Comparison of ENCODE assay signal across 8 cellular contexts in the genomic region with DNA sequence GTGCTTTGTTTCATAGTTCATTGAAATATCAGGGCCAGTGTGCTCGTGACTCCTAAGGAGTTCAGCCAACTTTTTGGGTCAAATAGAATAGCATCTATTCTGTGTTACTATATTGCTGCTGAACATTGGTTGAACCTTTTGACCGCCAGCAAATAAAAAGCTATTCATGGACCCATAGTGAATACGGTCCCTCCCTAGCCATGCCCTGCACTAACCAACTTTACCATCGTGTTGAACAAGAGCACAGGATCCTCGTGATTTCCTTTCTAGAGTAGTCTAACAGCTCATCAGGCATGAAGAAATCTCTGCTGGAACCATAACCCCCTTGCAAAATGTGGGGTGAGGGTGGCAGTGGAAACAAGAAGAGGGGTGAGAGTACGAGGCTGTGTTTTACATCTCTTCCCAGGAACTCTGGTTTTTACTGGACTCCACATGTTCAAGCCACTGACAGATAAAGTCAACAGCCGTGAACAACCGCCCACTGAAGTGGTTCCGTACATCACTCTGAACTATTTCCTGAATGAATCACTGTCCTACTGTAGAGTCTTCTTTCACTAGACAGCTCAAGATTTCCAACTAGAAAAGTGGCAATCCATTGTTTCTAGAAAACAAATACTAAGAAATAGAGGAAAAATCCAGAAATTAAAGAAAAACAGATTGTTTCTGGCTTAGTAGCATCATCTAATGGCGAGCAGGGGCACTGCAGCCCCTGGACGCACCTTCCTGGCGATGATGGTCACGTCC.
A peak's percentile ranks its signal among the peaks of the same experiment; 100 is the strongest.
DNase-seq lines count a peak whose midpoint lies in the region; ATAC-seq and TF ChIP-seq lines count a peak whose summit lies in the region.

No MANE protein-coding gene starts in this region.

- peak; percentile 95 for TF ChIP-seq CTCF in GM12872 (IDR thresholded peaks at IDR 0.05; ENCODE audit: insufficient read depth, low read depth, low read length)
- peak; percentile 69 to 92 (median 72) for TF ChIP-seq CTCF in esophagus muscularis mucosa (IDR thresholded peaks at IDR 0.05)

- peaks cover 11% of the 10 kb centered on the region for H3K4me1 Mint-ChIP-seq in T-helper 2 cell treated with Interferon-gamma antibody and Interleukin-4, amounts not matched to agents 5 μg/mL and 100 μg/mL, for 36 hours (ENCODE audit: low read depth)

- peaks cover 4% of the 10 kb centered on the region for H3K36me3 Mint-ChIP-seq in T-helper 2 cell treated with Interferon-gamma antibody and Interleukin-4, amounts not matched to agents 5 μg/mL and 100 μg/mL, for 36 hours (ENCODE audit: low read depth)

- peaks cover 0 to 4% (median 1%) of the 10 kb centered on the region in 4 donors for H3K4me1 ChIP-seq in esophagus muscularis mucosa

- DNase-seq in 8988T = peak; percentile 39
- DNase-seq in T-helper 2 cell treated with Interferon-gamma antibody and Interleukin-4, amounts not matched to agents 5 μg/mL and 100 μg/mL, for 36 hours (ENCODE audit: low spot score) = peak; percentile 80
- no peak for DNase-seq in esophagus muscularis mucosa (ENCODE audit: extremely low spot score)
- peak; percentile 73 for DNase-seq in posterior vena cava (ENCODE audit: low spot score)
- DNase-seq in DMS153 (lab: John Stamatoyannopoulos, UW) = no peak
- no peak for DNase-seq in NCI-H1436 (lab: John Stamatoyannopoulos, UW)

- H3K9me3 Mint-ChIP-seq in T-helper 2 cell treated with Interferon-gamma antibody and Interleukin-4, amounts not matched to agents 5 μg/mL and 100 μg/mL, for 36 hours = peaks cover 22% of the 10 kb centered on the region

- TF ChIP-seq EP300 in esophagus muscularis mucosa (IDR thresholded peaks at IDR 0.05) = no peak

- 48% methylated on average over 13 of the region's 13 CpGs for WGBS in esophagus muscularis mucosa

- H3K27ac Mint-ChIP-seq in T-helper 2 cell treated with Interferon-gamma antibody and Interleukin-4, amounts not matched to agents 5 μg/mL and 100 μg/mL, for 36 hours = no peak overlapping the region

- no peaks in the 10 kb centered on the region for H3K36me3 ChIP-seq in esophagus muscularis mucosa

- no peak for TF ChIP-seq POLR2A in esophagus muscularis mucosa (IDR thresholded peaks at IDR 0.05; ENCODE audit: low read depth)

- no peaks in the 10 kb centered on the region for H3K9me3 ChIP-seq in esophagus muscularis mucosa

- intact Hi-C loops in esophagus muscularis mucosa (cut with DNase I) (loop anchor here (5.0 to 10.0 kb wide), 2 partner anchors 130 to 478 kb away; no protein-coding TSS in a partner anchor), posterior vena cava (cut with DNase I) (loop anchor here in 1 of 2 donors (10.0 kb wide), 1 partner anchor 128 kb away; no protein-coding TSS in a partner anchor)

- H3K27me3 ChIP-seq in esophagus muscularis mucosa = no peaks in the 10 kb centered on the region

- no peak overlapping the region for H3K4me3 ChIP-seq in esophagus muscularis mucosa

- H3K27ac ChIP-seq in esophagus muscularis mucosa (replicated peaks in 1 of 4) = no peak overlapping the region

- no peak overlapping the region for H3K4me3 Mint-ChIP-seq in T-helper 2 cell treated with Interferon-gamma antibody and Interleukin-4, amounts not matched to agents 5 μg/mL and 100 μg/mL, for 36 hours

- peaks cover 6% of the 10 kb centered on the region for H3K27me3 Mint-ChIP-seq in T-helper 2 cell treated with Interferon-gamma antibody and Interleukin-4, amounts not matched to agents 5 μg/mL and 100 μg/mL, for 36 hours (ENCODE audit: low read depth)

- ATAC-seq in HG03135 (IDR thresholded peaks at IDR 0.05; ENCODE audit: unreplicated experiment) = no peak

Comparison
In these comparisons a context has a peak if more than half of its experiments do, and no peak if none do; other contexts are left out.
1. DNase-seq: peak in 8988T (single experiment), T-helper 2 cell treated with Interferon-gamma antibody and Interleukin-4, amounts not matched to agents 5 μg/mL and 100 μg/mL, for 36 hours (single experiment) and posterior vena cava (single experiment); none in esophagus muscularis mucosa (single experiment), DMS153 (single experiment) and NCI-H1436 (single experiment).